32 cellular contexts compared by ENCODE assay signal in genomic region chr16:58271589-58271988, GRCh38. TPM values are rescaled to one million over a fixed set of nuclear protein-coding genes. Genes with fewer than 3 reads are reported as not detected.
"Had no signal": no experiment of that assay in that cellular context is flagged by ENCODE, and none has a peak within 500 bp of the region (broad histone marks: within the 10 kb centered on the region; RNA-seq: fewer than 3 reads in every experiment).

No MANE protein-coding gene starts in this region.

- H3K4me1 ChIP-seq: neural progenitor cell, psoas muscle, tibial nerve, upper lobe of left lung, vagina had no signal

- H3K9ac ChIP-seq: neural progenitor cell, parathyroid adenoma had no signal

- H3K36me3 ChIP-seq: neural progenitor cell, ovary, thoracic aorta, thyroid gland, tibial nerve, upper lobe of left lung, vagina had no signal

- H3K79me2 ChIP-seq: parathyroid adenoma had no signal

- H3K27me3 ChIP-seq: neural progenitor cell, ovary, stomach, thyroid gland, tibial nerve, upper lobe of left lung, vagina had no signal

- FAIRE-seq: urothelium cell line had no signal

- H3K4me3 ChIP-seq: neural progenitor cell, ovary, psoas muscle, skin epidermis, stomach, thoracic aorta, thyroid gland, tibial nerve, upper lobe of left lung, vagina had no signal

- H3K9me3 ChIP-seq: ovary, thoracic aorta, thyroid gland had no signal

- H3K4me2 ChIP-seq: neural progenitor cell had no signal

- H3K27ac ChIP-seq: neural progenitor cell, ovary, parathyroid adenoma, psoas muscle, skin epidermis, stomach, thoracic aorta, thyroid gland, tibial nerve, upper lobe of left lung, vagina had no signal

- ATAC-seq: natural killer cell; psoas muscle; right cardiac atrium; sciatic nerve; stimulated activated effector memory CD8-positive, alpha-beta T cell treated with anti-CD3 and anti-CD28 coated beads, Interleukin-12 subunit alpha, Interleukin-12 subunit beta, amount 100 ng/mL, for 72 hours; stimulated activated naive B cell treated with anti-CD40 and anti-IgM and Interleukin-4, amounts not matched to agents 10 μg/mL and 1 μg/mL and 100 μg/mL, for 72 hours had no signal

- DNase-seq: natural killer cell; occipital lobe; ovary; posterior cingulate gyrus; psoas muscle; right cardiac atrium; stimulated activated CD4-positive, alpha-beta T cell treated with anti-CD3 and anti-CD28 coated beads, Interleukin-15, amount 100 ng/mL, for 24 hours; stimulated activated CD4-positive, alpha-beta T cell treated with anti-CD3 and anti-CD28 coated beads, Interleukin-2, amount 100 ng/mL, for 24 hours; stimulated activated CD4-positive, alpha-beta T cell treated with anti-CD3 and anti-CD28 coated beads, Interleukin-2, amount 100 ng/mL, for 48 hours; stimulated activated CD4-positive, alpha-beta T cell treated with anti-CD3 and anti-CD28 coated beads, Interleukin-4, amount 100 ng/mL, for 24 hours; stimulated activated naive B cell treated with anti-CD40 and anti-IgM and Interleukin-4, amounts not matched to agents 10 μg/mL and 1 μg/mL and 100 μg/mL, for 72 hours; stimulated activated naive CD4-positive, alpha-beta T cell treated with Interleukin-2 at 50 U/mL for 16 hours; stomach; thyroid gland; trophoblast cell; upper lobe of left lung had no signal

- H2AFZ ChIP-seq: neural progenitor cell, parathyroid adenoma had no signal

RNA-seq across cellular contexts. Expression of gene PRSS54, which starts 23.2 kb away (rescaled TPM):
- total RNA-seq: natural killer cell, occipital lobe, osteoblast, ovary, progenitor cell of endocrine pancreas, psoas muscle, renal cortical epithelial cell, right cardiac atrium, sciatic nerve, stomach, subcutaneous adipose tissue, temporal lobe, thoracic aorta, thyroid gland, tibial nerve, upper lobe of left lung, ureter, vagina had no signal
- polyA plus RNA-seq: neural cell, ovary, right cardiac atrium, stomach had no signal
